17 cellular contexts compared by ENCODE assay signal in genomic region chr1:172753964-172754363, GRCh38.
A peak's percentile ranks its signal among the peaks of the same experiment; 100 is the strongest.
DNase-seq lines count a peak whose midpoint lies in the region; ATAC-seq and TF ChIP-seq lines count a peak whose summit lies in the region.
"Had no signal": no experiment of that assay in that cellular context is flagged by ENCODE, and none has a peak within 500 bp of the region (broad histone marks: within the 10 kb centered on the region; RNA-seq: fewer than 3 reads in every experiment).

No MANE protein-coding gene starts in this region.

- H3K4me1 Mint-ChIP-seq in T-helper 2 cell treated with Interferon-gamma antibody and Interleukin-4, amounts not matched to agents 5 μg/mL and 100 μg/mL, for 36 hours (ENCODE audit: low read depth), result peaks cover 12% of the 10 kb centered on the region
- peaks cover 29% of the 10 kb centered on the region for H3K4me1 Mint-ChIP-seq in stimulated activated memory B cell treated with anti-CD40 and anti-IgM and Interleukin-4, amounts not matched to agents 10 μg/mL and 1 μg/mL and 100 μg/mL, for 72 hours

- H3K36me3 Mint-ChIP-seq in T-helper 2 cell treated with Interferon-gamma antibody and Interleukin-4, amounts not matched to agents 5 μg/mL and 100 μg/mL, for 36 hours (ENCODE audit: low read depth), result no peaks in the 10 kb centered on the region
- peaks cover 0 to 5% of the 10 kb centered on the region in 2 donors for H3K36me3 Mint-ChIP-seq in activated naive CD4-positive, alpha-beta T cell treated with anti-CD3 and anti-CD28 coated beads, Interleukin-2, amount 50 U/mL, for 72 hours
- no peaks in the 10 kb centered on the region for H3K36me3 Mint-ChIP-seq in stimulated activated memory B cell treated with anti-CD40 and anti-IgM and Interleukin-4, amounts not matched to agents 10 μg/mL and 1 μg/mL and 100 μg/mL, for 72 hours
- H3K36me3 Mint-ChIP-seq: IgD-negative memory B cell had no signal

- H3K27me3 Mint-ChIP-seq in T-helper 2 cell treated with Interferon-gamma antibody and Interleukin-4, amounts not matched to agents 5 μg/mL and 100 μg/mL, for 36 hours (ENCODE audit: low read depth), result peaks cover 54% of the 10 kb centered on the region
- peaks cover 10% of the 10 kb centered on the region for H3K27me3 Mint-ChIP-seq in stimulated activated memory B cell treated with anti-CD40 and anti-IgM and Interleukin-4, amounts not matched to agents 10 μg/mL and 1 μg/mL and 100 μg/mL, for 72 hours

- TF ChIP-seq CTCF in OCI-LY7 (conservative IDR thresholded peaks at IDR 0.05; ENCODE audit: low read length) (no peak), GM13977 (IDR thresholded peaks at IDR 0.05; ENCODE audit: extremely low read depth, insufficient read depth, missing control alignments) (no peak)

- H3K9me3 Mint-ChIP-seq in T-helper 2 cell treated with Interferon-gamma antibody and Interleukin-4, amounts not matched to agents 5 μg/mL and 100 μg/mL, for 36 hours, result no peaks in the 10 kb centered on the region
- no peaks in the 10 kb centered on the region for H3K9me3 Mint-ChIP-seq in activated naive CD4-positive, alpha-beta T cell treated with anti-CD3 and anti-CD28 coated beads, Interleukin-2, amount 50 U/mL, for 72 hours
- no peaks in the 10 kb centered on the region for H3K9me3 Mint-ChIP-seq in stimulated activated memory B cell treated with anti-CD40 and anti-IgM and Interleukin-4, amounts not matched to agents 10 μg/mL and 1 μg/mL and 100 μg/mL, for 72 hours
- H3K9me3 Mint-ChIP-seq: IgD-negative memory B cell had no signal

- BruUV-seq in OCI-LY7 (replicated peaks; lab: Mats Ljungman, UMichigan), result no TSS peak

- ATAC-seq in activated naive CD4-positive, alpha-beta T cell treated with anti-CD3 and anti-CD28 coated beads, Interleukin-2, amount 50 U/mL, for 72 hours, result peak; percentile 72 to 87
- peak; percentile 82 for ATAC-seq in stimulated activated memory B cell treated with anti-CD40 and anti-IgM and Interleukin-4, amounts not matched to agents 10 μg/mL and 1 μg/mL and 100 μg/mL, for 72 hours

- H3K27ac ChIP-seq in OCI-LY7 (ENCODE audit: low read depth, low read length, poor library complexity, severe bottlenecking), result no peak overlapping the region
- H3K27ac ChIP-seq: 22Rv1; BLaER1 treated with 17β-estradiol and CSF1 and Interleukin-3, amounts not matched to agents 10 nM and 100 nM; PC-9 had no signal

- in situ Hi-C loops in GM13977 (cut with MboI; ENCODE audit: low pct_unique_long_range_greater_than_20kb, low sequenced_read_pairs, unreplicated experiment), result no loop called here

- no peaks in the 10 kb centered on the region for H3K9me2 ChIP-seq in OCI-LY7 (ENCODE audit: insufficient read depth, low read length)

- H4K20me1 ChIP-seq in OCI-LY7 (ENCODE audit: insufficient read depth, low read length), result no peaks in the 10 kb centered on the region
- H4K20me1 ChIP-seq: BLaER1 treated with 17β-estradiol and CSF1 and Interleukin-3, amounts not matched to agents 10 nM and 100 nM had no signal

- H3K27ac Mint-ChIP-seq in T-helper 2 cell treated with Interferon-gamma antibody and Interleukin-4, amounts not matched to agents 5 μg/mL and 100 μg/mL, for 36 hours, result no peak overlapping the region
- H3K27ac Mint-ChIP-seq in activated naive CD4-positive, alpha-beta T cell treated with anti-CD3 and anti-CD28 coated beads, Interleukin-2, amount 50 U/mL, for 72 hours, result no peak overlapping the region
- no peak overlapping the region for H3K27ac Mint-ChIP-seq in stimulated activated memory B cell treated with anti-CD40 and anti-IgM and Interleukin-4, amounts not matched to agents 10 μg/mL and 1 μg/mL and 100 μg/mL, for 72 hours
- H3K27ac Mint-ChIP-seq: IgD-negative memory B cell had no signal

- H3K79me2 ChIP-seq in OCI-LY7 (ENCODE audit: insufficient read depth, low read depth, low read length), result no peaks in the 10 kb centered on the region

- H3K9me3 ChIP-seq in OCI-LY7 (ENCODE audit: low read length), result no peaks in the 10 kb centered on the region
- H3K9me3 ChIP-seq: HAP-1 had no signal

- H3K4me3 Mint-ChIP-seq in T-helper 2 cell treated with Interferon-gamma antibody and Interleukin-4, amounts not matched to agents 5 μg/mL and 100 μg/mL, for 36 hours, result no peak overlapping the region
- H3K4me3 Mint-ChIP-seq in stimulated activated memory B cell treated with anti-CD40 and anti-IgM and Interleukin-4, amounts not matched to agents 10 μg/mL and 1 μg/mL and 100 μg/mL, for 72 hours, result no peak overlapping the region

- POLR2A ChIA-PET in OCI-LY7 (lab: Charles Lee), result interaction anchor here (0.7 to 1.6 kb wide), 2 partner anchors 64 to 726 kb away, joined by 3 to 4 read pairs; no protein-coding TSS in a partner anchor

- no peak overlapping the region for H3K4me2 ChIP-seq in OCI-LY7 (ENCODE audit: low read length)
- H3K4me2 ChIP-seq: PC-9 had no signal

- no peak overlapping the region for H3K4me3 ChIP-seq in OCI-LY7 (ENCODE audit: low read depth, low read length, poor library complexity, severe bottlenecking)
- H3K4me3 ChIP-seq: BLaER1 treated with 17β-estradiol and CSF1 and Interleukin-3, amounts not matched to agents 10 nM and 100 nM; HAP-1; PC-9 had no signal

- H2AFZ ChIP-seq in OCI-LY7 (ENCODE audit: low read length), result peak overlapping the region; percentile 68
- H2AFZ ChIP-seq: PC-9 had no signal

- intact Hi-C loops in OCI-LY7 (cut with micrococcal nuclease; ENCODE audit: unreplicated experiment), result no loop called here

- peaks cover 12% of the 10 kb centered on the region for H3K4me1 ChIP-seq in OCI-LY7 (ENCODE audit: insufficient read depth, low read length, poor library complexity, severe bottlenecking)
- H3K4me1 ChIP-seq: HAP-1 had no signal

- H3K36me3 ChIP-seq in OCI-LY7 (ENCODE audit: insufficient read depth, low read length), result no peaks in the 10 kb centered on the region
- H3K36me3 ChIP-seq: BLaER1 treated with 17β-estradiol and CSF1 and Interleukin-3, amounts not matched to agents 10 nM and 100 nM; HAP-1 had no signal

- CTCF ChIA-PET in OCI-LY7 (lab: Charles Lee; ENCODE audit: unreplicated experiment), result no interaction called here

- DNase-seq in T-helper 2 cell treated with Interferon-gamma antibody and Interleukin-4, amounts not matched to agents 5 μg/mL and 100 μg/mL, for 36 hours (ENCODE audit: low spot score), result peak; percentile 30
- no peak for DNase-seq in T-helper 2 cell
- DNase-seq in activated naive CD4-positive, alpha-beta T cell treated with anti-CD3 and anti-CD28 coated beads, Interleukin-2, amount 50 U/mL, for 72 hours (ENCODE audit: low spot score in 2 of 2), result no peak
- DNase-seq in activated naive CD4-positive, alpha-beta T cell (lab: John Stamatoyannopoulos, UW), result no peak
- DNase-seq in OCI-LY7 (ENCODE audit: low spot score), result no peak
- no peak for DNase-seq in GM13977 (ENCODE audit: low spot score)
- DNase-seq in NCI-H1105 treated with DMSO at 0.1 percent for 48 hours (lab: John Stamatoyannopoulos, UW), result no peak
- DNase-seq: DMS 273 treated with DMSO at 0.1 percent for 48 hours, NCI-H1436 treated with DMSO at 0.1 percent for 48 hours, NCI-H2081 treated with DMSO at 0.1 percent for 48 hours, NCI-H69, PC-9 had no signal
